1 cellular context compared by ENCODE assay signal in the genomic region with DNA sequence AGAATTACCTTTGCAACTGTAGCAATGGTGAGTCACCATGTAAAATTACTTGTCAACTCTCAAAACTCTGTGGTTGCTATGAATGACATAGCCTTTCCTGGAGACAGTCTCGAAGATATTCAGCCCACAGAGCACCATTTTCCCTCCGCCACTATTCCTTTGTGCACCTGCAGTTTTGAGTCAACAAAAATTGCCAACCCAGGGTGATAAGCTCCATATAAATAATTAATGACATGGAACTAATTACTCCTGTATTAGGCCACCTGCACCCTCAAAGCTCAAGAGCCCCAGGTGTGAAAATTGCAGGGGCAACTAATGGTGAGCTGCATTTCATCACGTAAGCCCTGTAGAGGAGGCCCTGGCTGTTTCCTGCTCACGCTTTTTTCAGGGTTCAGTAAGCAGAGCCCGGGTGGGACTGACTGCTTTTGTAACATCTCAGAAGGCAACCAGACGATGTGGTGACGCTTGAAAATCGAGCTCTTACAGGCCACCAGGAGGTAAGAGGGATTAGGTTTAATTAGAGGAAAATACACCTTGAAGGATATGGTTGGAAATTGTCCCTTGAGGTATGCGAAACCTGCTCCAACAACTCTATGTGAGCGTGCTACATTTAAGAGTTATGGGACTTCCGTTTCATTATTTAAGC.
TF ChIP-seq lines count a peak whose summit lies in the region.

No MANE protein-coding gene starts in this region.

TF ChIP-seq in GM12878, 131 proteins besides CTCF, POLR2A, EP300 and RAD21 (continued from another document):
- TF ChIP-seq, protein P1, sequence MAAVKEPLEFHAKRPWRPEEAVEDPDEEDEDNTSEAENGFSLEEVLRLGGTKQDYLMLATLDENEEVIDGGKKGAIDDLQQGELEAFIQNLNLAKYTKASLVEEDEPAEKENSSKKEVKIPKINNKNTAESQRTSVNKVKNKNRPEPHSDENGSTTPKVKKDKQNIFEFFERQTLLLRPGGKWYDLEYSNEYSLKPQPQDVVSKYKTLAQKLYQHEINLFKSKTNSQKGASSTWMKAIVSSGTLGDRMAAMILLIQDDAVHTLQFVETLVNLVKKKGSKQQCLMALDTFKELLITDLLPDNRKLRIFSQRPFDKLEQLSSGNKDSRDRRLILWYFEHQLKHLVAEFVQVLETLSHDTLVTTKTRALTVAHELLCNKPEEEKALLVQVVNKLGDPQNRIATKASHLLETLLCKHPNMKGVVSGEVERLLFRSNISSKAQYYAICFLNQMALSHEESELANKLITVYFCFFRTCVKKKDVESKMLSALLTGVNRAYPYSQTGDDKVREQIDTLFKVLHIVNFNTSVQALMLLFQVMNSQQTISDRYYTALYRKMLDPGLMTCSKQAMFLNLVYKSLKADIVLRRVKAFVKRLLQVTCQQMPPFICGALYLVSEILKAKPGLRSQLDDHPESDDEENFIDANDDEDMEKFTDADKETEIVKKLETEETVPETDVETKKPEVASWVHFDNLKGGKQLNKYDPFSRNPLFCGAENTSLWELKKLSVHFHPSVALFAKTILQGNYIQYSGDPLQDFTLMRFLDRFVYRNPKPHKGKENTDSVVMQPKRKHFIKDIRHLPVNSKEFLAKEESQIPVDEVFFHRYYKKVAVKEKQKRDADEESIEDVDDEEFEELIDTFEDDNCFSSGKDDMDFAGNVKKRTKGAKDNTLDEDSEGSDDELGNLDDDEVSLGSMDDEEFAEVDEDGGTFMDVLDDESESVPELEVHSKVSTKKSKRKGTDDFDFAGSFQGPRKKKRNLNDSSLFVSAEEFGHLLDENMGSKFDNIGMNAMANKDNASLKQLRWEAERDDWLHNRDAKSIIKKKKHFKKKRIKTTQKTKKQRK (IDR thresholded peaks at IDR 0.05; ENCODE audit: low read depth, low read length), result no peak
- TF ChIP-seq E4F1 (IDR thresholded peaks at IDR 0.05; ENCODE audit: borderline replicate concordance, partially characterized antibody) (no peak), CHD4 (IDR thresholded peaks at IDR 0.05) (no peak), FOS (IDR thresholded peaks at IDR 0.05; ENCODE audit: borderline replicate concordance, extremely low read depth, insufficient read length) (no peak), SMARCA5 (IDR thresholded peaks at IDR 0.05) (peak; percentile 46; the same call in 1 of the 2 replicates), BMI1 (IDR thresholded peaks at IDR 0.05; ENCODE audit: borderline replicate concordance) (no peak; the same call in 1 of the 2 replicates), NFYA (IDR thresholded peaks at IDR 0.05; ENCODE audit: borderline replicate concordance, low read depth, low read length) (no peak), MAX (IDR thresholded peaks at IDR 0.05; ENCODE audit: low read depth, low read length) (no peak), PAX8 (IDR thresholded peaks at IDR 0.05) (no peak), CBX5 (IDR thresholded peaks at IDR 0.05; ENCODE audit: low read depth) (no peak), MYB (IDR thresholded peaks at IDR 0.05; ENCODE audit: borderline replicate concordance, low read depth, low read length) (no peak)
- TF ChIP-seq, protein P2, sequence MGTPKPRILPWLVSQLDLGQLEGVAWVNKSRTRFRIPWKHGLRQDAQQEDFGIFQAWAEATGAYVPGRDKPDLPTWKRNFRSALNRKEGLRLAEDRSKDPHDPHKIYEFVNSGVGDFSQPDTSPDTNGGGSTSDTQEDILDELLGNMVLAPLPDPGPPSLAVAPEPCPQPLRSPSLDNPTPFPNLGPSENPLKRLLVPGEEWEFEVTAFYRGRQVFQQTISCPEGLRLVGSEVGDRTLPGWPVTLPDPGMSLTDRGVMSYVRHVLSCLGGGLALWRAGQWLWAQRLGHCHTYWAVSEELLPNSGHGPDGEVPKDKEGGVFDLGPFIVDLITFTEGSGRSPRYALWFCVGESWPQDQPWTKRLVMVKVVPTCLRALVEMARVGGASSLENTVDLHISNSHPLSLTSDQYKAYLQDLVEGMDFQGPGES (IDR thresholded peaks at IDR 0.05), result no peak
